ENCODE assay signal across 12 cellular contexts in genomic region chr9:1458503-1458902, GRCh38.
A peak's percentile ranks its signal among the peaks of the same experiment; 100 is the strongest.
DNase-seq lines count a peak whose midpoint lies in the region; ATAC-seq and TF ChIP-seq lines count a peak whose summit lies in the region.
"Had no signal": no experiment of that assay in that cellular context is flagged by ENCODE, and none has a peak within 500 bp of the region (broad histone marks: within the 10 kb centered on the region; RNA-seq: fewer than 3 reads in every experiment).

No MANE protein-coding gene starts in this region.

- no peak overlapping the region for H3K27ac Mint-ChIP-seq in osteocyte (ENCODE audit: unreplicated experiment)

- H3K27me3 Mint-ChIP-seq in osteocyte (ENCODE audit: unreplicated experiment): no peaks in the 10 kb centered on the region

- H3K27ac ChIP-seq in mammary epithelial cell (ENCODE audit: insufficient read depth, low read depth, low read length): no peak overlapping the region
- H3K27ac ChIP-seq: cardiac muscle cell, right atrium auricular region had no signal

- no peaks in the 10 kb centered on the region for H3K36me3 ChIP-seq in mammary epithelial cell (ENCODE audit: insufficient read depth, low read length)
- H3K36me3 ChIP-seq: cardiac muscle cell, right atrium auricular region had no signal

- H3K9me3 ChIP-seq in mammary epithelial cell (replicated peaks; ENCODE audit: insufficient read depth, low read length): peaks cover 3% of the 10 kb centered on the region
- H3K9me3 ChIP-seq: right atrium auricular region had no signal

- H3K4me3 ChIP-seq in mammary epithelial cell (replicated peaks in 1 of 3; ENCODE audit: insufficient read depth in 1 of 3, low read depth in 2 of 3, low read length in 3 of 3): no peak overlapping the region
- no peak overlapping the region for H3K4me3 ChIP-seq in skeletal muscle cell (ENCODE audit: low read depth, low read length)
- H3K4me3 ChIP-seq: cardiac muscle cell, right atrium auricular region had no signal

- peak; percentile 12 for DNase-seq in NCI-H345 (lab: John Stamatoyannopoulos, UW)
- no peak for DNase-seq in NCI-H345 treated with DMSO at 0.1 percent for 48 hours (lab: John Stamatoyannopoulos, UW; ENCODE audit: unreplicated experiment)
- DNase-seq in NCI-H2107 treated with DMSO at 0.1 percent for 48 hours (lab: John Stamatoyannopoulos, UW; ENCODE audit: unreplicated experiment): peak; percentile 58
- peak; percentile 80 for DNase-seq in mammary epithelial cell
- peak; percentile 70 for DNase-seq in skeletal muscle cell (ENCODE audit: low read depth)
- DNase-seq in NOMO-1 treated with dmso at 0.1 percent for 144 hours (lab: John Stamatoyannopoulos, UW; ENCODE audit: unreplicated experiment): no peak
- DNase-seq in osteocyte (ENCODE audit: extremely low spot score, unreplicated experiment): no peak
- DNase-seq: NCI-H1092 treated with DMSO at 0.1 percent for 48 hours; stimulated activated naive CD4-positive, alpha-beta T cell had no signal

- no peaks in the 10 kb centered on the region for H3K4me1 ChIP-seq in mammary epithelial cell (ENCODE audit: insufficient read depth, low read length)
- H3K4me1 ChIP-seq: right atrium auricular region had no signal

- in situ Hi-C loops in mammary epithelial cell (cut with MboI; ENCODE audit: low sequenced_read_pairs in 2 of 2): loop anchor here in 1 of 2 donors (25.0 kb wide), 1 partner anchor 154 kb away; no protein-coding TSS in a partner anchor

- ATAC-seq in HG02870 (IDR thresholded peaks at IDR 0.05; ENCODE audit: unreplicated experiment): no peak

- no peak overlapping the region for H3K4me2 ChIP-seq in mammary epithelial cell (ENCODE audit: insufficient read depth, low read depth, low read length)

- H2AFZ ChIP-seq in mammary epithelial cell (ENCODE audit: low read depth, low read length): no peak overlapping the region

- peaks cover 28% of the 10 kb centered on the region for H3K9me3 Mint-ChIP-seq in osteocyte (ENCODE audit: unreplicated experiment)

- no peaks in the 10 kb centered on the region for H3K4me1 Mint-ChIP-seq in osteocyte (ENCODE audit: unreplicated experiment)

- H3K36me3 Mint-ChIP-seq in osteocyte (ENCODE audit: unreplicated experiment): no peaks in the 10 kb centered on the region

- dilution Hi-C loops in mammary epithelial cell (cut with HindIII; ENCODE audit: low sequenced_read_pairs): no loop called here

- no peak overlapping the region for H3K4me3 Mint-ChIP-seq in osteocyte (ENCODE audit: unreplicated experiment)

- H3K79me2 ChIP-seq in mammary epithelial cell (ENCODE audit: insufficient read depth, low read length): no peaks in the 10 kb centered on the region

- H3K9ac ChIP-seq in mammary epithelial cell (ENCODE audit: insufficient read depth, low read length): no peak overlapping the region

- TF ChIP-seq CTCF in mammary epithelial cell (conservative IDR thresholded peaks at IDR 0.05 in 1 of 2, IDR thresholded peaks at IDR 0.05 in 1 of 2; ENCODE audit: extremely low read depth in 1 of 2, insufficient read depth in 1 of 2, low read depth in 1 of 2, low read length in 2 of 2) (no peak), osteocyte (IDR thresholded peaks at IDR 0.05) (no peak)

- H4K20me1 ChIP-seq in mammary epithelial cell (ENCODE audit: insufficient read depth, low read length): no peaks in the 10 kb centered on the region

- CTCF ChIA-PET in mammary epithelial cell (lab: Charles Lee; ENCODE audit: low non-redundant PET): interaction anchor here (0.7 kb wide), 1 partner anchor 239 kb away, joined by 4 read pairs; no protein-coding TSS in a partner anchor

- intact Hi-C loops in mammary epithelial cell (cut with micrococcal nuclease): no loop called here

- H3K27me3 ChIP-seq in mammary epithelial cell (ENCODE audit: insufficient read depth, low read length): no peaks in the 10 kb centered on the region
- H3K27me3 ChIP-seq: cardiac muscle cell, right atrium auricular region had no signal

- BruUV-seq in mammary epithelial cell (replicated peaks; lab: Mats Ljungman, UMichigan): no TSS peak

Comparison
In these comparisons a context has a peak if more than half of its experiments do, and no peak if none do; other contexts are left out.
1. DNase-seq: peak in NCI-H345 (single experiment), NCI-H2107 treated with DMSO at 0.1 percent for 48 hours (single experiment), mammary epithelial cell (single experiment) and skeletal muscle cell (single experiment); none in NCI-H345 treated with DMSO at 0.1 percent for 48 hours (single experiment), NOMO-1 treated with dmso at 0.1 percent for 144 hours (single experiment) and osteocyte (single experiment).